In genomic region chr19:6730153-6730804, GRCh38 we compare ENCODE assay signal across 1 cellular context.
TF ChIP-seq lines count a peak whose summit lies in the region.

No MANE protein-coding gene starts in this region.

TF ChIP-seq in HepG2, 621 proteins besides CTCF, POLR2A, EP300 and RAD21 (continued from another document):
- TF ChIP-seq ZFX (CRISPR knock-in tag; IDR thresholded peaks at IDR 0.05; ENCODE audit: low read depth) (peak; percentile 67; the same call in 1 of the 2 replicates), REPIN1 (CRISPR knock-in tag; IDR thresholded peaks at IDR 0.05; ENCODE audit: borderline replicate concordance, low read depth) (no peak), FOSL2 (CRISPR knock-in tag; IDR thresholded peaks at IDR 0.05) (peak; percentile 78), ZNF264 (CRISPR knock-in tag; IDR thresholded peaks at IDR 0.05) (0 out of 2 replicates have a peak, but pooled peaks have one; percentile 23), PRDM10 (CRISPR knock-in tag; IDR thresholded peaks at IDR 0.05; ENCODE audit: low read depth) (peak; percentile 83), ZNF816 (CRISPR knock-in tag; IDR thresholded peaks at IDR 0.05; ENCODE audit: borderline replicate concordance) (peak; percentile 73; the same call in 1 of the 2 replicates), HNRNPLL (IDR thresholded peaks at IDR 0.05; ENCODE audit: low read depth, low read length, poor library complexity, severe bottlenecking) (peak; percentile 25), XBP1 (CRISPR knock-in tag; IDR thresholded peaks at IDR 0.05) (no peak), ZNF597 (CRISPR knock-in tag; IDR thresholded peaks at IDR 0.05) (no peak), SKI (IDR thresholded peaks at IDR 0.05; ENCODE audit: partially characterized antibody) (peak; percentile 61), ISL2 (CRISPR knock-in tag; IDR thresholded peaks at IDR 0.05) (peak; percentile 63; the same call in 1 of the 2 replicates), EEA1 (CRISPR knock-in tag; IDR thresholded peaks at IDR 0.05; ENCODE audit: borderline replicate concordance) (no peak), ZBTB10 (CRISPR knock-in tag; IDR thresholded peaks at IDR 0.05; ENCODE audit: borderline replicate concordance) (peak; percentile 70; the same call in 1 of the 2 replicates), HDAC1 (CRISPR knock-in tag; IDR thresholded peaks at IDR 0.05) (peak; percentile 35; the same call in 1 of the 2 replicates), ZNF710 (CRISPR knock-in tag; IDR thresholded peaks at IDR 0.05; ENCODE audit: borderline replicate concordance) (0 out of 2 replicates have a peak, but pooled peaks have one; percentile 17), MYC (CRISPR knock-in tag; IDR thresholded peaks at IDR 0.05; ENCODE audit: borderline replicate concordance) (peak; percentile 52; the same call in 1 of the 2 replicates), MAZ (IDR thresholded peaks at IDR 0.05; ENCODE audit: borderline replicate concordance, low read depth, low read length) (peak; percentile 91), MAZ (CRISPR knock-in tag; IDR thresholded peaks at IDR 0.05; ENCODE audit: low read depth) (peak; percentile 84), ASH2L (IDR thresholded peaks at IDR 0.05; ENCODE audit: insufficient read length, low read depth, low read length) (peak; percentile 80), HIC2 (CRISPR knock-in tag; IDR thresholded peaks at IDR 0.05; ENCODE audit: low read depth) (peak; percentile 82; the same call in 1 of the 2 replicates), FOXP4 (CRISPR knock-in tag; IDR thresholded peaks at IDR 0.05) (peak; percentile 46; the same call in 1 of the 2 replicates), NONO (IDR thresholded peaks at IDR 0.05) (no peak), NONO (CRISPR knock-in tag; conservative IDR thresholded peaks at IDR 0.05) (peak; percentile 55), ZNF784 (CRISPR knock-in tag; IDR thresholded peaks at IDR 0.05; ENCODE audit: borderline replicate concordance) (no peak), HNF1A (IDR thresholded peaks at IDR 0.05; ENCODE audit: low read depth) (peak; percentile 41; the same call in 1 of the 2 replicates), HNF1A (CRISPR knock-in tag; IDR thresholded peaks at IDR 0.05; ENCODE audit: borderline replicate concordance) (peak; percentile 82; the same call in 1 of the 2 replicates), STAG1 (CRISPR knock-in tag; IDR thresholded peaks at IDR 0.05) (no peak), THYN1 (CRISPR knock-in tag; IDR thresholded peaks at IDR 0.05; ENCODE audit: borderline replicate concordance, low read depth) (no peak), ZNF841 (CRISPR knock-in tag; IDR thresholded peaks at IDR 0.05; ENCODE audit: borderline replicate concordance) (no peak), ZZZ3 (CRISPR knock-in tag; IDR thresholded peaks at IDR 0.05; ENCODE audit: borderline replicate concordance) (no peak), YEATS4 (CRISPR knock-in tag; IDR thresholded peaks at IDR 0.05; ENCODE audit: borderline replicate concordance) (peak; percentile 71; the same call in 1 of the 2 replicates), SALL2 (CRISPR knock-in tag; IDR thresholded peaks at IDR 0.05) (peak; percentile 54; the same call in 1 of the 2 replicates), MEF2D (CRISPR knock-in tag; IDR thresholded peaks at IDR 0.05) (no peak; the same call in 1 of the 2 replicates), ZNF143 (CRISPR knock-in tag; IDR thresholded peaks at IDR 0.05) (peak; percentile 36; the same call in 1 of the 2 replicates), TFDP2 (CRISPR knock-in tag; IDR thresholded peaks at IDR 0.05) (peak; percentile 91), CBFB (CRISPR knock-in tag; IDR thresholded peaks at IDR 0.05) (peak; percentile 31; the same call in 1 of the 2 replicates), MED13 (CRISPR knock-in tag; IDR thresholded peaks at IDR 0.05) (0 out of 2 replicates have a peak, but pooled peaks have one; percentile 46), HOXA3 (CRISPR knock-in tag; IDR thresholded peaks at IDR 0.05) (peak; percentile 80), FOXK2 (IDR thresholded peaks at IDR 0.05) (no peak), HMG20A (CRISPR knock-in tag; IDR thresholded peaks at IDR 0.05; ENCODE audit: borderline replicate concordance) (peak; percentile 65)
